In the genomic region with DNA sequence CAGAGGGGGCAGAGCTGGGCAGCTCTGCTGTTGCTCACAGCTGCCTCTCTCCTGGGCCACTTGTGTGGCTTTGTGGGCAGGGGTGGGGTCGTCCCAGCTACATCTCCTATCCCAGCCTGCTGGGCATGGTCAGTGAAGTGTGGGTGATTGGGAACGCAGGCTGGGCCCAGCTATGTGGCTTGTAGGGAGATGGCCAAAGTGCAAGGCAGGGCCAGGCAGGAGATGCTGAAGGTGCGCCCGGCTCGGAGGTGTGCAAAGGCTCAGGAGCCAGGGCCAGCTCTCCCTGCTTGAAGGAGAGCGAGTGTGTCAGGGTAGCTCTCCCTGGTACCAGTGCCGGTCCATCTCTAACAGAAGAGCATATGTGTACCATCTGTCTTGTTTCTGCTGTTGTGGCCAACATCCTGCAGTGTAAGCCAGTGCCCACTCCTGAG, we compare ENCODE assay signal across 1 cellular context.
TF ChIP-seq lines count a peak whose summit lies in the region.

No MANE protein-coding gene starts in this region.

TF ChIP-seq in WTC11, 78 proteins besides CTCF, POLR2A, EP300 and RAD21 (continued from another document):
- TF ChIP-seq, protein P1, sequence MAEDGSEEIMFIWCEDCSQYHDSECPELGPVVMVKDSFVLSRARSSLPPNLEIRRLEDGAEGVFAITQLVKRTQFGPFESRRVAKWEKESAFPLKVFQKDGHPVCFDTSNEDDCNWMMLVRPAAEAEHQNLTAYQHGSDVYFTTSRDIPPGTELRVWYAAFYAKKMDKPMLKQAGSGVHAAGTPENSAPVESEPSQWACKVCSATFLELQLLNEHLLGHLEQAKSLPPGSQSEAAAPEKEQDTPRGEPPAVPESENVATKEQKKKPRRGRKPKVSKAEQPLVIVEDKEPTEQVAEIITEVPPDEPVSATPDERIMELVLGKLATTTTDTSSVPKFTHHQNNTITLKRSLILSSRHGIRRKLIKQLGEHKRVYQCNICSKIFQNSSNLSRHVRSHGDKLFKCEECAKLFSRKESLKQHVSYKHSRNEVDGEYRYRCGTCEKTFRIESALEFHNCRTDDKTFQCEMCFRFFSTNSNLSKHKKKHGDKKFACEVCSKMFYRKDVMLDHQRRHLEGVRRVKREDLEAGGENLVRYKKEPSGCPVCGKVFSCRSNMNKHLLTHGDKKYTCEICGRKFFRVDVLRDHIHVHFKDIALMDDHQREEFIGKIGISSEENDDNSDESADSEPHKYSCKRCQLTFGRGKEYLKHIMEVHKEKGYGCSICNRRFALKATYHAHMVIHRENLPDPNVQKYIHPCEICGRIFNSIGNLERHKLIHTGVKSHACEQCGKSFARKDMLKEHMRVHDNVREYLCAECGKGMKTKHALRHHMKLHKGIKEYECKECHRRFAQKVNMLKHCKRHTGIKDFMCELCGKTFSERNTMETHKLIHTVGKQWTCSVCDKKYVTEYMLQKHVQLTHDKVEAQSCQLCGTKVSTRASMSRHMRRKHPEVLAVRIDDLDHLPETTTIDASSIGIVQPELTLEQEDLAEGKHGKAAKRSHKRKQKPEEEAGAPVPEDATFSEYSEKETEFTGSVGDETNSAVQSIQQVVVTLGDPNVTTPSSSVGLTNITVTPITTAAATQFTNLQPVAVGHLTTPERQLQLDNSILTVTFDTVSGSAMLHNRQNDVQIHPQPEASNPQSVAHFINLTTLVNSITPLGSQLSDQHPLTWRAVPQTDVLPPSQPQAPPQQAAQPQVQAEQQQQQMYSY (CRISPR knock-in tag; IDR thresholded peaks at IDR 0.05) = no peak
- TF ChIP-seq JUN (CRISPR knock-in tag; IDR thresholded peaks at IDR 0.05) = no peak
